In genomic region chr5:142655339-142656267, GRCh38 we compare ENCODE assay signal across 8 cellular contexts. TPM values are rescaled to one million over a fixed set of nuclear protein-coding genes. Genes with fewer than 3 reads are reported as not detected.
DNase-seq lines count a peak whose midpoint lies in the region; ATAC-seq and TF ChIP-seq lines count a peak whose summit lies in the region.

No MANE protein-coding gene starts in this region.

- peak; percentile 66 for ATAC-seq in HG03066 (IDR thresholded peaks at IDR 0.05; ENCODE audit: low read depth, unreplicated experiment)
- no peak for ATAC-seq in GM19324 (IDR thresholded peaks at IDR 0.05; ENCODE audit: low FRiP score, unreplicated experiment)

- H3K9ac ChIP-seq in liver (ENCODE audit: low read depth in 1 of 2, low read length in 2 of 2): no peak overlapping the region

- WGBS in liver: 20% methylated on average over 13 of the region's 13 CpGs

- DNase-seq in NCI-H524 (lab: John Stamatoyannopoulos, UW): peak; percentile 46 to 68
- DNase-seq in activated CD4-positive, alpha-beta T cell treated with anti-CD3 and anti-CD28 coated beads, Interleukin-2, amount 50 U/mL, for 24 hours (ENCODE audit: low read depth in 1 of 2, low spot score in 1 of 2): peak; percentile 51 to 52
- DNase-seq in coronary artery (ENCODE audit: low spot score): peak; percentile 92
- DNase-seq in stimulated activated CD4-positive, alpha-beta T cell treated with anti-CD3 and anti-CD28 coated beads, TNF-alpha, amount 100 ng/mL, for 48 hours (ENCODE audit: low read depth in 3 of 3): peak; percentile 45 to 70 (median 46)

- H3K4me1 ChIP-seq in liver (ENCODE audit: control insufficient read depth in 4 of 4, insufficient read depth in 4 of 4, low read length in 3 of 4): no peaks in the 10 kb centered on the region

- H3K36me3 ChIP-seq in liver (ENCODE audit: control insufficient read depth in 4 of 4, insufficient read depth in 3 of 4, low read depth in 1 of 4, low read length in 3 of 4): no peaks in the 10 kb centered on the region

- peak; percentile 93 to 96 for TF ChIP-seq RAD21 in liver (IDR thresholded peaks at IDR 0.05)

- H3K4me3 ChIP-seq in coronary artery (peak overlapping the region; percentile 48), liver (ENCODE audit: low read depth in 1 of 3, low read length in 3 of 3) (no peak overlapping the region)

- H3K27ac ChIP-seq in coronary artery (peak overlapping the region; percentile 62 to 86), liver (ENCODE audit: low read depth in 1 of 2, low read length in 2 of 2) (no peak overlapping the region)

- no peaks in the 10 kb centered on the region for H3K27me3 ChIP-seq in liver (ENCODE audit: control insufficient read depth in 4 of 4, insufficient read depth in 4 of 4, low read length in 3 of 4)

- TF ChIP-seq CTCF in GM12873 (IDR thresholded peaks at IDR 0.05; ENCODE audit: insufficient read depth, low read depth, low read length, missing control alignments) (peak; percentile 97), coronary artery (IDR thresholded peaks at IDR 0.05) (peak; percentile 96), liver (IDR thresholded peaks at IDR 0.05; ENCODE audit: low read depth, low read length, missing input control) (peak; percentile 95)

- no peaks in the 10 kb centered on the region for H3K9me3 ChIP-seq in liver (ENCODE audit: control insufficient read depth in 4 of 4, low read length in 3 of 4)

TF ChIP-seq in liver, 16 proteins besides CTCF, POLR2A, EP300 and RAD21:
- TF ChIP-seq RXRA (IDR thresholded peaks at IDR 0.05): peak in 1 of 2 donors; percentile 15
- TF ChIP-seq, protein P1, sequence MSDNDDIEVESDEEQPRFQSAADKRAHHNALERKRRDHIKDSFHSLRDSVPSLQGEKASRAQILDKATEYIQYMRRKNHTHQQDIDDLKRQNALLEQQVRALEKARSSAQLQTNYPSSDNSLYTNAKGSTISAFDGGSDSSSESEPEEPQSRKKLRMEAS (IDR thresholded peaks at IDR 0.05): no peak
- TF ChIP-seq NR2F2 (IDR thresholded peaks at IDR 0.05): peak; percentile 38

RNA-seq across cellular contexts. Expression of gene FGF1, which starts 30.3 kb away (rescaled TPM):
- total RNA-seq in liver: under 1 TPM; 0.05 to 0.25 TPM
- polyA plus RNA-seq in liver: under 1 TPM; 0.08 to 0.24 TPM

Comparison
In these comparisons a context has a peak if more than half of its experiments do, and no peak if none do; other contexts are left out.
1. H3K27ac ChIP-seq: peak in coronary artery (2 of 2); none in liver (0 of 2).
2. Peak in every context shown above with its lines, with median percentiles within 50 percentile points of each other: CTCF ChIP-seq and DNase-seq.